In the genomic region with DNA sequence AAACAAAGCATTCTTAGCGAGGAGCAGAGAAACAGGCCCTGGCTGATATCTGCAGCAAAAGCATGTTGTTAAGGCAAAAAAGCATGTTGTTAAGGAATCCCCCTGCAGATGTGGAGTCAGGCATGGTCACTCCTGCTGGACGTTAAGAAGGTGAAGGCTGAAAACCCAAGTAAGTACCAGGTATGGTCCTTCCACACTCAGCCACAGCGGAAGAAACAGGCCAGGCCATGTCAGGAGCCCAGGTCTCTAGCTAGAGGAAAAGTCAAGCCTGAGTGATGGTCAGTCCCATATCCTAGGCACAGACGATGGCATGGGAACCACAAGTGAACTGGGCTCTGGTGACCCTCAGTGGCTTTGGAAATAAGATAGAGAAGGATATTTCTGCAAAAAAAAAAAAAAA, we compare ENCODE assay signal across 1 cellular context.
TF ChIP-seq lines count a peak whose summit lies in the region.

No MANE protein-coding gene starts in this region.

TF ChIP-seq in H1, 55 proteins besides CTCF, POLR2A, EP300 and RAD21:
- TF ChIP-seq SIRT6 (IDR thresholded peaks at IDR 0.05; ENCODE audit: low read length), result no peak
- TF ChIP-seq TCF12 (IDR thresholded peaks at IDR 0.05; ENCODE audit: low read depth, low read length), result no peak
- no peak for TF ChIP-seq RNF2 (IDR thresholded peaks at IDR 0.05; ENCODE audit: borderline replicate concordance, low read depth, low read length, missing control alignments, poor library complexity, severe bottlenecking)
- no peak for TF ChIP-seq EGR1 (IDR thresholded peaks at IDR 0.05; ENCODE audit: borderline replicate concordance, low read depth, low read length)
- no peak for TF ChIP-seq ZNF274 (IDR thresholded peaks at IDR 0.05; ENCODE audit: borderline replicate concordance, extremely low read depth, low read length)
- TF ChIP-seq NRF1 (IDR thresholded peaks at IDR 0.05; ENCODE audit: low read depth, low read length), result no peak
- TF ChIP-seq, protein P1, sequence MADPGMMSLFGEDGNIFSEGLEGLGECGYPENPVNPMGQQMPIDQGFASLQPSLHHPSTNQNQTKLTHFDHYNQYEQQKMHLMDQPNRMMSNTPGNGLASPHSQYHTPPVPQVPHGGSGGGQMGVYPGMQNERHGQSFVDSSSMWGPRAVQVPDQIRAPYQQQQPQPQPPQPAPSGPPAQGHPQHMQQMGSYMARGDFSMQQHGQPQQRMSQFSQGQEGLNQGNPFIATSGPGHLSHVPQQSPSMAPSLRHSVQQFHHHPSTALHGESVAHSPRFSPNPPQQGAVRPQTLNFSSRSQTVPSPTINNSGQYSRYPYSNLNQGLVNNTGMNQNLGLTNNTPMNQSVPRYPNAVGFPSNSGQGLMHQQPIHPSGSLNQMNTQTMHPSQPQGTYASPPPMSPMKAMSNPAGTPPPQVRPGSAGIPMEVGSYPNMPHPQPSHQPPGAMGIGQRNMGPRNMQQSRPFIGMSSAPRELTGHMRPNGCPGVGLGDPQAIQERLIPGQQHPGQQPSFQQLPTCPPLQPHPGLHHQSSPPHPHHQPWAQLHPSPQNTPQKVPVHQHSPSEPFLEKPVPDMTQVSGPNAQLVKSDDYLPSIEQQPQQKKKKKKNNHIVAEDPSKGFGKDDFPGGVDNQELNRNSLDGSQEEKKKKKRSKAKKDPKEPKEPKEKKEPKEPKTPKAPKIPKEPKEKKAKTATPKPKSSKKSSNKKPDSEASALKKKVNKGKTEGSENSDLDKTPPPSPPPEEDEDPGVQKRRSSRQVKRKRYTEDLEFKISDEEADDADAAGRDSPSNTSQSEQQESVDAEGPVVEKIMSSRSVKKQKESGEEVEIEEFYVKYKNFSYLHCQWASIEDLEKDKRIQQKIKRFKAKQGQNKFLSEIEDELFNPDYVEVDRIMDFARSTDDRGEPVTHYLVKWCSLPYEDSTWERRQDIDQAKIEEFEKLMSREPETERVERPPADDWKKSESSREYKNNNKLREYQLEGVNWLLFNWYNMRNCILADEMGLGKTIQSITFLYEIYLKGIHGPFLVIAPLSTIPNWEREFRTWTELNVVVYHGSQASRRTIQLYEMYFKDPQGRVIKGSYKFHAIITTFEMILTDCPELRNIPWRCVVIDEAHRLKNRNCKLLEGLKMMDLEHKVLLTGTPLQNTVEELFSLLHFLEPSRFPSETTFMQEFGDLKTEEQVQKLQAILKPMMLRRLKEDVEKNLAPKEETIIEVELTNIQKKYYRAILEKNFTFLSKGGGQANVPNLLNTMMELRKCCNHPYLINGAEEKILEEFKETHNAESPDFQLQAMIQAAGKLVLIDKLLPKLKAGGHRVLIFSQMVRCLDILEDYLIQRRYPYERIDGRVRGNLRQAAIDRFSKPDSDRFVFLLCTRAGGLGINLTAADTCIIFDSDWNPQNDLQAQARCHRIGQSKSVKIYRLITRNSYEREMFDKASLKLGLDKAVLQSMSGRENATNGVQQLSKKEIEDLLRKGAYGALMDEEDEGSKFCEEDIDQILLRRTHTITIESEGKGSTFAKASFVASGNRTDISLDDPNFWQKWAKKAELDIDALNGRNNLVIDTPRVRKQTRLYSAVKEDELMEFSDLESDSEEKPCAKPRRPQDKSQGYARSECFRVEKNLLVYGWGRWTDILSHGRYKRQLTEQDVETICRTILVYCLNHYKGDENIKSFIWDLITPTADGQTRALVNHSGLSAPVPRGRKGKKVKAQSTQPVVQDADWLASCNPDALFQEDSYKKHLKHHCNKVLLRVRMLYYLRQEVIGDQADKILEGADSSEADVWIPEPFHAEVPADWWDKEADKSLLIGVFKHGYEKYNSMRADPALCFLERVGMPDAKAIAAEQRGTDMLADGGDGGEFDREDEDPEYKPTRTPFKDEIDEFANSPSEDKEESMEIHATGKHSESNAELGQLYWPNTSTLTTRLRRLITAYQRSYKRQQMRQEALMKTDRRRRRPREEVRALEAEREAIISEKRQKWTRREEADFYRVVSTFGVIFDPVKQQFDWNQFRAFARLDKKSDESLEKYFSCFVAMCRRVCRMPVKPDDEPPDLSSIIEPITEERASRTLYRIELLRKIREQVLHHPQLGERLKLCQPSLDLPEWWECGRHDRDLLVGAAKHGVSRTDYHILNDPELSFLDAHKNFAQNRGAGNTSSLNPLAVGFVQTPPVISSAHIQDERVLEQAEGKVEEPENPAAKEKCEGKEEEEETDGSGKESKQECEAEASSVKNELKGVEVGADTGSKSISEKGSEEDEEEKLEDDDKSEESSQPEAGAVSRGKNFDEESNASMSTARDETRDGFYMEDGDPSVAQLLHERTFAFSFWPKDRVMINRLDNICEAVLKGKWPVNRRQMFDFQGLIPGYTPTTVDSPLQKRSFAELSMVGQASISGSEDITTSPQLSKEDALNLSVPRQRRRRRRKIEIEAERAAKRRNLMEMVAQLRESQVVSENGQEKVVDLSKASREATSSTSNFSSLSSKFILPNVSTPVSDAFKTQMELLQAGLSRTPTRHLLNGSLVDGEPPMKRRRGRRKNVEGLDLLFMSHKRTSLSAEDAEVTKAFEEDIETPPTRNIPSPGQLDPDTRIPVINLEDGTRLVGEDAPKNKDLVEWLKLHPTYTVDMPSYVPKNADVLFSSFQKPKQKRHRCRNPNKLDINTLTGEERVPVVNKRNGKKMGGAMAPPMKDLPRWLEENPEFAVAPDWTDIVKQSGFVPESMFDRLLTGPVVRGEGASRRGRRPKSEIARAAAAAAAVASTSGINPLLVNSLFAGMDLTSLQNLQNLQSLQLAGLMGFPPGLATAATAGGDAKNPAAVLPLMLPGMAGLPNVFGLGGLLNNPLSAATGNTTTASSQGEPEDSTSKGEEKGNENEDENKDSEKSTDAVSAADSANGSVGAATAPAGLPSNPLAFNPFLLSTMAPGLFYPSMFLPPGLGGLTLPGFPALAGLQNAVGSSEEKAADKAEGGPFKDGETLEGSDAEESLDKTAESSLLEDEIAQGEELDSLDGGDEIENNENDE (IDR thresholded peaks at IDR 0.05; ENCODE audit: insufficient replicate concordance, low read length), result no peak
- TF ChIP-seq ASH2L (IDR thresholded peaks at IDR 0.05; ENCODE audit: low read length), result no peak
- TF ChIP-seq BCL11A (IDR thresholded peaks at IDR 0.05; ENCODE audit: low read depth in 2 of 2, low read length in 2 of 2), result no peak
- no peak for TF ChIP-seq NANOG (IDR thresholded peaks at IDR 0.05; ENCODE audit: insufficient read depth, low read depth, low read length, poor library complexity, severe bottlenecking)
- TF ChIP-seq CBX8 (IDR thresholded peaks at IDR 0.05; ENCODE audit: borderline replicate concordance, low read depth, low read length), result no peak
